In the genomic region with DNA sequence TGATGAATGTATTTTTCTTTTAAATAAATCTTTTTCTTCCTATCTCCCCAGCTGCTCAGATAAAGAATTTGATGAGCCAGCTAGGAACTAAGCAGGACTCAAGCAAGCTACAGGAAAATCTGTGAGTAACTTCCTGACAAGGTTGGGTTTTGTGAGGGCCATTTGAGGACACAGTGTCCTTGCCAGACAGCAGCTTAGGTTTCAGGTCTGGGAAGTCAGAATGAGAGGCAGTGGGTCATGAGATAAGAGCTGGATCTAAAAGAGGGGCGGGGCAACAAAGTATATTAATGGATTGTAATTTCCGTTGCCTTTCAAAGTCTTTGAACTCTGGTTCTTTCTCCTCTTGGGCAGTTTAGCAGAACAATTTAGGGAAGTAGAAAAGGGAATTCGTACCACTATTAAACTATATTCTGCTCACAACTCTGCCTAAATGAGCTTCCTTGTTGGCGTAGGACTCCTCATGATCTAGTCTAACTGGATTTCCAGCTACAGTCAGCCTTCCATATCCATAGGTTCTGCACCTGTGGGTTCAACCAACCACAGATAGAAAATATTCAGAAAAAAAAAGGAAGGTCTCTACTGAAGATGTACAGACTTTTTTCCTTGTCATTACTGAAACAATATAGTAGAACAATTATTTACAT, we compare ENCODE assay signal across 11 cellular contexts. TPM values are rescaled to one million over a fixed set of nuclear protein-coding genes. Genes with fewer than 3 reads are reported as not detected.
DNase-seq lines count a peak whose midpoint lies in the region; ATAC-seq, FAIRE-seq and TF ChIP-seq lines count a peak whose summit lies in the region.
"Had no signal": no experiment of that assay in that cellular context is flagged by ENCODE, and none has a peak within 500 bp of the region (broad histone marks: within the 10 kb centered on the region; RNA-seq: fewer than 3 reads in every experiment).

No MANE protein-coding gene starts in this region.

- TF ChIP-seq CTCF in adrenal gland (IDR thresholded peaks at IDR 0.05) (no peak), gastrocnemius medialis (IDR thresholded peaks at IDR 0.05 in 4 of 5, conservative IDR thresholded peaks at IDR 0.05 in 1 of 5) (no peak), esophagus muscularis mucosa (IDR thresholded peaks at IDR 0.05) (no peak)

- DNase-seq in HTR-8/SVneo (ENCODE audit: insufficient read length, low spot score): peak; percentile 20
- DNase-seq in adrenal gland: peak; percentile 46 to 91 (median 82)
- no peak for DNase-seq in left ventricle myocardium superior
- DNase-seq in gastrocnemius medialis: peak; percentile 73 to 85
- no peak for DNase-seq in hypothalamus (lab: John Stamatoyannopoulos, UW)
- no peak for DNase-seq in esophagus muscularis mucosa (ENCODE audit: extremely low spot score)
- DNase-seq: effector memory CD8-positive, alpha-beta T cell; natural killer cell had no signal

- H3K4me3 ChIP-seq in adrenal gland: no peak overlapping the region
- no peak overlapping the region for H3K4me3 ChIP-seq in gastrocnemius medialis
- H3K4me3 ChIP-seq in esophagus muscularis mucosa: no peak overlapping the region

- WGBS in adrenal gland, 4 donors: 23 to 37% (median 30%) methylated on average over 4 of the region's 4 CpGs
- 88% methylated on average over 4 of the region's 4 CpGs for WGBS in esophagus muscularis mucosa

- no peak for TF ChIP-seq EP300 in esophagus muscularis mucosa (IDR thresholded peaks at IDR 0.05)

- peaks cover 0 to 39% of the 10 kb centered on the region in 2 donors for H3K36me3 ChIP-seq in adrenal gland (replicated peaks in 1 of 2)
- H3K36me3 ChIP-seq in gastrocnemius medialis: peaks cover 2 to 32% of the 10 kb centered on the region in 2 donors
- peaks cover 21 to 52% (median 45%) of the 10 kb centered on the region in 4 donors for H3K36me3 ChIP-seq in esophagus muscularis mucosa

- H3K4me1 ChIP-seq in adrenal gland (replicated peaks in 1 of 2) (peaks cover 22 to 40% of the 10 kb centered on the region in 2 donors), gastrocnemius medialis (peaks cover 23 to 52% of the 10 kb centered on the region in 2 donors), esophagus muscularis mucosa (peaks cover 26 to 36% (median 35%) of the 10 kb centered on the region in 4 donors)

- no peak for FAIRE-seq in HTR-8/SVneo (lab: Jason Lieb, UNC)

- TF ChIP-seq POLR2A in adrenal gland (IDR thresholded peaks at IDR 0.05) (no peak), gastrocnemius medialis (IDR thresholded peaks at IDR 0.05) (no peak), esophagus muscularis mucosa (IDR thresholded peaks at IDR 0.05; ENCODE audit: low read depth) (no peak)

- in situ Hi-C loops in gastrocnemius medialis (cut with MboI; ENCODE audit: low sequenced_read_pairs in 4 of 4): no loop called here

- H3K27me3 ChIP-seq in adrenal gland: no peaks in the 10 kb centered on the region
- H3K27me3 ChIP-seq in gastrocnemius medialis: no peaks in the 10 kb centered on the region
- no peaks in the 10 kb centered on the region for H3K27me3 ChIP-seq in esophagus muscularis mucosa

- intact Hi-C loops in adrenal gland (cut with DNase I) (no loop called here), left ventricle myocardium superior (cut with micrococcal nuclease) (no loop called here), gastrocnemius medialis (cut with DNase I; ENCODE audit: low total_unique reads) (loop anchor here (2.0 kb wide), 1 partner anchor 17 kb away; a partner anchor contains a TSS), esophagus muscularis mucosa (cut with DNase I) (no loop called here)

- H3K27ac ChIP-seq in adrenal gland (peak overlapping the region; percentile 14 to 69 (median 49)), gastrocnemius medialis (peak overlapping the region; percentile 49 to 82 (median 75)), esophagus muscularis mucosa (replicated peaks in 1 of 4) (peak overlapping the region in 2 of 4 donors; percentile 24 to 70)
- H3K27ac ChIP-seq: RWPE1 had no signal

- ATAC-seq in left ventricle myocardium superior (peak; percentile 91), gastrocnemius medialis (peak; percentile 100), HG02759 (IDR thresholded peaks at IDR 0.05; ENCODE audit: unreplicated experiment) (no peak), GM18870 (IDR thresholded peaks at IDR 0.05; ENCODE audit: unreplicated experiment) (no peak)
- ATAC-seq: effector memory CD8-positive, alpha-beta T cell; natural killer cell had no signal

- no peaks in the 10 kb centered on the region for H3K9me3 ChIP-seq in adrenal gland (replicated peaks in 1 of 3)
- no peaks in the 10 kb centered on the region for H3K9me3 ChIP-seq in gastrocnemius medialis
- no peaks in the 10 kb centered on the region for H3K9me3 ChIP-seq in esophagus muscularis mucosa

RNA-seq across cellular contexts. Expression of a gene that starts 16.6 kb away (rescaled TPM):
- total RNA-seq in adrenal gland: 10 to 100 TPM; 27.5 to 81.9 (median 55.4) TPM
- 10 to 100 TPM; 18.4 to 72.1 (median 18.6) TPM for polyA plus RNA-seq in adrenal gland
- total RNA-seq in left ventricle myocardium superior: 23.7 TPM
- 10 to 100 TPM; 19.2 to 71.6 (median 31.2) TPM for total RNA-seq in gastrocnemius medialis
- 10 to 100 TPM; 44.0 to 76.7 (median 56.1) TPM for total RNA-seq in esophagus muscularis mucosa

RNA-seq across cellular contexts. Expression of a gene that starts 40.9 kb away (rescaled TPM):
- total RNA-seq in adrenal gland (10 to 100 TPM; 20.7 to 63.5 (median 30.4) TPM), left ventricle myocardium superior (25.8 TPM), gastrocnemius medialis (10 to 100 TPM; 18.0 to 27.3 (median 25.0) TPM), esophagus muscularis mucosa (10 to 100 TPM; 33.2 to 51.6 (median 42.0) TPM)
- 10 to 100 TPM; 16.9 to 45.0 (median 19.6) TPM for polyA plus RNA-seq in adrenal gland

Comparison
In these comparisons a context has a peak if more than half of its experiments do, and no peak if none do; other contexts are left out.
1. DNase-seq: peak in HTR-8/SVneo (single experiment), adrenal gland (7 of 7) and gastrocnemius medialis (2 of 2); none in left ventricle myocardium superior (single experiment), hypothalamus (0 of 51) and esophagus muscularis mucosa (single experiment).
2. ATAC-seq: peak in left ventricle myocardium superior (single experiment) and gastrocnemius medialis (2 of 2); none in HG02759 (single experiment) and GM18870 (single experiment).